ENCODE assay signal across 2 cellular contexts in genomic region chr4:6815029-6815836, GRCh38.
TF ChIP-seq lines count a peak whose summit lies in the region.

No MANE protein-coding gene starts in this region.

TF ChIP-seq in liver, 16 proteins besides CTCF, POLR2A, EP300 and RAD21:
- no peak for TF ChIP-seq REST (IDR thresholded peaks at IDR 0.05)
- TF ChIP-seq FOXA2 (IDR thresholded peaks at IDR 0.05) = peak; percentile 46
- TF ChIP-seq JUND (IDR thresholded peaks at IDR 0.05) = no peak
- TF ChIP-seq HNF4G (IDR thresholded peaks at IDR 0.05) = no peak
- TF ChIP-seq RXRA (IDR thresholded peaks at IDR 0.05) = peak in 1 of 2 donors; percentile 38
- TF ChIP-seq NR2F2 (IDR thresholded peaks at IDR 0.05) = no peak
- no peak for TF ChIP-seq SP1 (IDR thresholded peaks at IDR 0.05)
- no peak for TF ChIP-seq MAX (IDR thresholded peaks at IDR 0.05)
- peak in 1 of 2 donors; percentile 24 for TF ChIP-seq HNF4A (conservative IDR thresholded peaks at IDR 0.05)
- peak; percentile 32 for TF ChIP-seq YY1 (IDR thresholded peaks at IDR 0.05)
- no peak for TF ChIP-seq FOXA1 (IDR thresholded peaks at IDR 0.05)
TF ChIP-seq in liver: peak in this region for 4.

TF ChIP-seq in HepG2, 621 proteins besides CTCF, POLR2A, EP300 and RAD21:
- TF ChIP-seq MAFF (IDR thresholded peaks at IDR 0.05; ENCODE audit: low read depth, low read length) = no peak
- TF ChIP-seq ZC3H13 (CRISPR knock-in tag; IDR thresholded peaks at IDR 0.05) = no peak
- no peak for TF ChIP-seq ZNF678 (CRISPR knock-in tag; IDR thresholded peaks at IDR 0.05)
- TF ChIP-seq CCDC6 (CRISPR knock-in tag; IDR thresholded peaks at IDR 0.05) = no peak
- no peak for TF ChIP-seq HNRNPK (IDR thresholded peaks at IDR 0.05; ENCODE audit: low read depth, low read length, poor library complexity, severe bottlenecking)
- no peak for TF ChIP-seq ZNF224 (CRISPR knock-in tag; IDR thresholded peaks at IDR 0.05)
- TF ChIP-seq CHCHD3 (CRISPR knock-in tag; IDR thresholded peaks at IDR 0.05) = no peak
- no peak for TF ChIP-seq ZNF589 (CRISPR knock-in tag; conservative IDR thresholded peaks at IDR 0.05)
